ENCODE assay signal across 9 cellular contexts in genomic region chr12:94561943-94562411, GRCh38.
DNase-seq lines count a peak whose midpoint lies in the region; ATAC-seq and TF ChIP-seq lines count a peak whose summit lies in the region.
"Had no signal": no experiment of that assay in that cellular context is flagged by ENCODE, and none has a peak within 500 bp of the region (broad histone marks: within the 10 kb centered on the region; RNA-seq: fewer than 3 reads in every experiment).

No MANE protein-coding gene starts in this region.

- no peak overlapping the region for H3K4me3 Mint-ChIP-seq in CD4-positive, alpha-beta memory T cell

- DNase-seq in MM.1S (peak; percentile 95), foreskin keratinocyte (peak; percentile 58 to 83), NOMO-1 treated with DMSO at 0.1 percent for 48 hours (lab: John Stamatoyannopoulos, UW; ENCODE audit: unreplicated experiment) (no peak), GM03348 (ENCODE audit: low spot score) (no peak)
- no peak for DNase-seq in stimulated activated CD4-positive, alpha-beta T cell treated with anti-CD3 and anti-CD28 coated beads, Interleukin-4, amount 100 ng/mL, for 24 hours
- DNase-seq in CD4-positive, alpha-beta memory T cell: no peak
- DNase-seq: lower lobe of right lung had no signal

- no peaks in the 10 kb centered on the region for H3K9me2 ChIP-seq in MM.1S (replicated peaks; ENCODE audit: insufficient read depth, low read length)

- H3K36me3 ChIP-seq in MM.1S (replicated peaks; ENCODE audit: insufficient read depth, low read length): no peaks in the 10 kb centered on the region
- H3K36me3 ChIP-seq in CD4-positive, alpha-beta memory T cell (ENCODE audit: insufficient read depth, low read length): no peaks in the 10 kb centered on the region
- H3K36me3 ChIP-seq: lower lobe of right lung had no signal

- peaks cover 0 to 5% (median 1%) of the 10 kb centered on the region in 4 donors for H3K4me1 Mint-ChIP-seq in CD4-positive, alpha-beta memory T cell

- peak overlapping the region; percentile 88 for H3K27ac ChIP-seq in MM.1S (ENCODE audit: low read length)
- H3K27ac ChIP-seq in foreskin keratinocyte: peak overlapping the region; percentile 96
- no peak overlapping the region for H3K27ac ChIP-seq in CD4-positive, alpha-beta memory T cell (ENCODE audit: low read depth, low read length)
- H3K27ac ChIP-seq: lower lobe of right lung had no signal

- no peak for TF ChIP-seq CTCF in MM.1S (IDR thresholded peaks at IDR 0.05; ENCODE audit: low read length)
- no peak for TF ChIP-seq CTCF in foreskin keratinocyte (conservative IDR thresholded peaks at IDR 0.05)

- peaks cover 17 to 24% of the 10 kb centered on the region in 2 donors for H3K27me3 Mint-ChIP-seq in CD4-positive, alpha-beta memory T cell

- intact Hi-C loops in CD4-positive, alpha-beta memory T cell (cut with micrococcal nuclease): no loop called here

- H3K36me3 Mint-ChIP-seq in CD4-positive, alpha-beta memory T cell: no peaks in the 10 kb centered on the region

- H3K4me3 ChIP-seq in MM.1S (ENCODE audit: low read length): peak overlapping the region; percentile 47
- no peak overlapping the region for H3K4me3 ChIP-seq in CD4-positive, alpha-beta memory T cell (ENCODE audit: low read length in 2 of 2)
- H3K4me3 ChIP-seq: lower lobe of right lung had no signal

- H3K27me3 ChIP-seq in MM.1S (replicated peaks; ENCODE audit: insufficient read depth, low read length): no peaks in the 10 kb centered on the region
- no peaks in the 10 kb centered on the region for H3K27me3 ChIP-seq in foreskin keratinocyte
- no peaks in the 10 kb centered on the region for H3K27me3 ChIP-seq in CD4-positive, alpha-beta memory T cell (ENCODE audit: insufficient read depth, low read length)

- H3K79me2 ChIP-seq in MM.1S (ENCODE audit: low read length): no peaks in the 10 kb centered on the region

- ATAC-seq in GM18861 (IDR thresholded peaks at IDR 0.05; ENCODE audit: unreplicated experiment) (peak; percentile 80), GM21825 (IDR thresholded peaks at IDR 0.05; ENCODE audit: unreplicated experiment) (peak; percentile 80), foreskin keratinocyte (peak; percentile 56)

- CTCF ChIA-PET in CD4-positive, alpha-beta memory T cell (lab: Charles Lee; ENCODE audit: partially characterized antibody): no interaction called here

- no peak overlapping the region for H3K27ac Mint-ChIP-seq in CD4-positive, alpha-beta memory T cell

- H3K9ac ChIP-seq in MM.1S (ENCODE audit: low read length): peak overlapping the region; percentile 69; the same call in 1 of the 2 replicates

- peak overlapping the region; percentile 87 for H3K4me2 ChIP-seq in MM.1S (ENCODE audit: low read depth, low read length)

- no peaks in the 10 kb centered on the region for H4K20me1 ChIP-seq in MM.1S (ENCODE audit: insufficient read depth, low read length)

- no peaks in the 10 kb centered on the region for H3K9me3 Mint-ChIP-seq in CD4-positive, alpha-beta memory T cell

- H3K9me3 ChIP-seq in MM.1S (replicated peaks; ENCODE audit: insufficient read depth, low read length): no peaks in the 10 kb centered on the region
- H3K9me3 ChIP-seq in CD4-positive, alpha-beta memory T cell (ENCODE audit: control insufficient read depth in 1 of 2, low read length in 2 of 2): no peaks in the 10 kb centered on the region
- H3K9me3 ChIP-seq: lower lobe of right lung had no signal

- peaks cover 37% of the 10 kb centered on the region for H3F3A ChIP-seq in MM.1S (ENCODE audit: insufficient read depth, low read length)

- POLR2A ChIA-PET in CD4-positive, alpha-beta memory T cell (lab: Charles Lee; ENCODE audit: partially characterized antibody): interaction anchor here (0.6 kb wide), 1 partner anchor 27 kb away, joined by 3 read pairs; no protein-coding TSS in a partner anchor

- peak overlapping the region; percentile 33; the same call in 1 of the 2 replicates for H2AFZ ChIP-seq in MM.1S (ENCODE audit: low read length)

- H3K4me1 ChIP-seq in MM.1S (ENCODE audit: low read length) (peaks cover 64% of the 10 kb centered on the region), foreskin keratinocyte (peaks cover 20% of the 10 kb centered on the region)
- no peaks in the 10 kb centered on the region for H3K4me1 ChIP-seq in CD4-positive, alpha-beta memory T cell (ENCODE audit: insufficient read depth, low read length)
- H3K4me1 ChIP-seq: lower lobe of right lung had no signal

Comparison
In these comparisons a context has a peak if more than half of its experiments do, and no peak if none do; other contexts are left out.
1. DNase-seq: peak in MM.1S (single experiment) and foreskin keratinocyte (2 of 2); none in NOMO-1 treated with DMSO at 0.1 percent for 48 hours (single experiment), stimulated activated CD4-positive, alpha-beta T cell treated with anti-CD3 and anti-CD28 coated beads, Interleukin-4, amount 100 ng/mL, for 24 hours (single experiment), CD4-positive, alpha-beta memory T cell (0 of 5) and GM03348 (single experiment).
2. Peak in every context shown above with its lines, with median percentiles within 50 percentile points of each other: ATAC-seq.